Comparison of ENCODE assay signal across 15 cellular contexts in the genomic region with DNA sequence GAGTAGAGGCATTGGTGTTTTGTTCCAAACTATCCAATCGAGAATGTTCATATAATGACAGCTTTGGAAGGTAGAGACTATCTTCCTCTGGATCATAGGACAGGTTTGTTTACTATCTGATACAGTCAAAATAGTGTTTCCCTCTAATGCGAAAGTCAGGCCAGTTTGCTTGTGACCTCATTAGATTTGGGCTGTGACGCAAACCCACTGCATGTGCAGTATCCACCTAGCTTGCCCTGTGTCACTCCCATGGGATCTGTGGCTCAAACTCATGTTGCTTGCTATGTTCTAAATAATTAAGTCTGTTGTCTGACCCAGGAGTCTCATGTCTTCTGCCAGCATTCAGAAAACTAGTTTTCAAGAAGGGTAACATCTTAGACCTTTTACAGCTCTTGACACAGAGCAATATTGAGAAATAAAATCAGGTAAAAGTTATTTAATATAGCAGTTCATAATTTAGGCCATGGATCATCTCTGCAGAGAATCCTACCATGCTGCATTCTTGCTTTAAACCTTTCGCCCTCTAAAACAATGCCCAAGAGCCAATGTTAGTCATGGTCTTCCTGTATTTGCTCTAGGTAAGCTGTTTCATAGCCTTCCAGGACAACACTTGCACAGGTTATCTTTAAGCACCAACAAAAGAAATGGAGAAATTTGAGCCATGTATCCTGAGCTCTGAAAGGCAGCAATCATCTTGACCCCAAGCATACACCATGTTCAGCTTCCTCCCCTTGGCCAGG.
"Had no signal": no experiment of that assay in that cellular context is flagged by ENCODE, and none has a peak within 500 bp of the region (broad histone marks: within the 10 kb centered on the region; RNA-seq: fewer than 3 reads in every experiment).

No MANE protein-coding gene starts in this region.

- H3K79me2 ChIP-seq: hepatocyte, parathyroid adenoma had no signal

- H3K9me3 ChIP-seq: thyroid gland, uterus had no signal

- H3K4me2 ChIP-seq: hepatocyte had no signal

- H3K4me3 ChIP-seq: cardiac muscle cell, hepatocyte, skin epidermis, thyroid gland, uterus had no signal

- H3K4me1 ChIP-seq: parathyroid adenoma, uterus had no signal

- H3K27ac Mint-ChIP-seq: activated B cell treated with CpG ODN at 0.5 μM for 24 hours; activated CD4-positive, alpha-beta T cell treated with anti-CD3 and anti-CD28 coated beads, Interleukin-2, amount 10 ng/mL, durations not matched to agents 24 days and 14 days; activated naive CD8-positive, alpha-beta T cell treated with anti-CD3 and anti-CD28 coated beads for 36 hours; T-helper 17 cell had no signal

- H3K4me1 Mint-ChIP-seq: activated B cell treated with CpG ODN at 0.5 μM for 24 hours; activated CD4-positive, alpha-beta T cell treated with anti-CD3 and anti-CD28 coated beads, Interleukin-2, amount 10 ng/mL, durations not matched to agents 24 days and 14 days; activated naive CD8-positive, alpha-beta T cell treated with anti-CD3 and anti-CD28 coated beads for 36 hours; neural crest cell; T-helper 17 cell had no signal

- DNase-seq: activated B cell treated with CpG ODN at 0.5 μM for 24 hours; activated CD4-positive, alpha-beta T cell treated with anti-CD3 and anti-CD28 coated beads, Interleukin-2, amount 10 ng/mL, durations not matched to agents 24 days and 14 days; activated effector memory CD4-positive, alpha-beta T cell treated with anti-CD3 and anti-CD28 coated beads, Interleukin-2, amount 50 U/mL, for 16 hours; activated naive CD8-positive, alpha-beta T cell treated with anti-CD3 and anti-CD28 coated beads for 36 hours; aorta; retina; stimulated activated CD4-positive, alpha-beta T cell treated with anti-CD3 and anti-CD28 coated beads, Interleukin-4, amount 100 ng/mL, for 4 hours; T-helper 17 cell; thyroid gland; uterus had no signal

- H3K27ac ChIP-seq: cardiac muscle cell, hepatocyte, parathyroid adenoma, skin epidermis, thyroid gland, uterus had no signal

- H3K27me3 ChIP-seq: cardiac muscle cell, hepatocyte, thyroid gland, uterus had no signal

- H3K9ac ChIP-seq: parathyroid adenoma had no signal

- H2AFZ ChIP-seq: hepatocyte, parathyroid adenoma had no signal

- ATAC-seq: T-helper 17 cell had no signal

- H3K4me3 Mint-ChIP-seq: activated B cell treated with CpG ODN at 0.5 μM for 24 hours; activated CD4-positive, alpha-beta T cell treated with anti-CD3 and anti-CD28 coated beads, Interleukin-2, amount 10 ng/mL, durations not matched to agents 24 days and 14 days; activated naive CD8-positive, alpha-beta T cell treated with anti-CD3 and anti-CD28 coated beads for 36 hours; neural crest cell; T-helper 17 cell had no signal

- H3K36me3 ChIP-seq: uterus had no signal

- H3K27me3 Mint-ChIP-seq: activated B cell treated with CpG ODN at 0.5 μM for 24 hours; activated CD4-positive, alpha-beta T cell treated with anti-CD3 and anti-CD28 coated beads, Interleukin-2, amount 10 ng/mL, durations not matched to agents 24 days and 14 days; activated naive CD8-positive, alpha-beta T cell treated with anti-CD3 and anti-CD28 coated beads for 36 hours; T-helper 17 cell had no signal
